In the genomic region with DNA sequence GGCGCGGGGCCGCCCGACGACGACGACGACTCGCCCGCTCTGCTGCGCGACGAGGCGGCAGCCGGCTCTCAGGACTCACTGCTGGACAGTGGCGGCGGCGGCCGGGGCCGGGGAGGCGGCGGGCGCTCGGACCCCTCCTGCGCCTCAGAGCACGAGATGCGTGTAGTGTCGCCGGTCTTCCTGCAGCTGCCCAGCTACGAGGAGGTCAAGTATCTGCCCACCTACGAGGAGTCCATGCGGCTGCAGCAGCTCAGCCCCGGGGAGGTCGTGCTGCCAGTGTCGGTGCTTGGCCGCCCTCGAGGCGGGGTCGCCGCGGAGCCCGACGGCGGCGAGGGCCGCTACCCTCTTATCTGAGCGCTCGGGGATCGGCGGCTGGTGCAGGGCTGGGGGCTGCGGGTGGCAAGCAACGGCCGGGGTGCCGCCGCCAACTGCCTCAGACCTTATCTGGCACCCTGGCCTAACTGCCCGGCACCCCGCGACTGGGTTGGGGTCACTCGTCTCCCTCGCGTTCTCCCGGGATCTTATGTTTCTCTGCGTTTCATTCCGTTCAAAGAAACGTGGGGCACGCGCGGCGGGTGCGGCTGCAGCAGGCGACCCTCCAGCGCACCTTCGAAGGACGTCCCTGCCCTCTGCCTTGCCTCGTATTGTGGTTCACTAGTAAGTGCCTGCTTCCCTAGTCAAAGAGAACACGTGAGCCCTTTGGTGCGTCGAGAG, we compare ENCODE assay signal across 8 cellular contexts. TPM values are rescaled to one million over a fixed set of nuclear protein-coding genes. Genes with fewer than 3 reads are reported as not detected.
DNase-seq lines count a peak whose midpoint lies in the region; ATAC-seq and TF ChIP-seq lines count a peak whose summit lies in the region.

No MANE protein-coding gene starts in this region.

- peak overlapping the region; percentile 28 for H3K27ac ChIP-seq in muscle layer of colon (ENCODE audit: low read depth, low read length)

- H3K4me1 ChIP-seq in muscle layer of colon (ENCODE audit: insufficient read depth, low read length) = peaks cover 13% of the 10 kb centered on the region

- DNase-seq in AG08396 (ENCODE audit: low spot score) (peak; percentile 36), GM13977 (ENCODE audit: low spot score) (peak; percentile 42), ecto neural progenitor cell (ENCODE audit: low spot score) (peak; percentile 72), T1000 (lab: John Stamatoyannopoulos, UW) (no peak), NK-92 (lab: John Stamatoyannopoulos, UW; ENCODE audit: unreplicated experiment) (no peak)

- H3K9ac ChIP-seq in muscle layer of colon (ENCODE audit: low read length) = peak overlapping the region; percentile 68

- H3K9me3 ChIP-seq in muscle layer of colon (ENCODE audit: low read length) = no peaks in the 10 kb centered on the region

- peak; percentile 16 for ATAC-seq in HG02973 (IDR thresholded peaks at IDR 0.05; ENCODE audit: unreplicated experiment)

- H3K27me3 ChIP-seq in muscle layer of colon (ENCODE audit: control insufficient read depth in 1 of 2, insufficient read depth in 2 of 2, low read length in 2 of 2) = peaks cover 0 to 4% of the 10 kb centered on the region in 2 donors

- in situ Hi-C loops in GM13977 (cut with MboI; ENCODE audit: low pct_unique_long_range_greater_than_20kb, low sequenced_read_pairs, unreplicated experiment) = no loop called here

- no peak for TF ChIP-seq CTCF in GM13977 (IDR thresholded peaks at IDR 0.05; ENCODE audit: extremely low read depth, insufficient read depth, missing control alignments)

- H3K36me3 ChIP-seq in muscle layer of colon (ENCODE audit: insufficient read depth, low read length) = no peaks in the 10 kb centered on the region

- peak overlapping the region; percentile 51 to 73 for H3K4me3 ChIP-seq in muscle layer of colon (ENCODE audit: low read depth in 1 of 2, low read length in 2 of 2)

TF ChIP-seq in PFSK-1, 5 proteins besides CTCF, POLR2A, EP300 and RAD21:
- TF ChIP-seq, protein P1, sequence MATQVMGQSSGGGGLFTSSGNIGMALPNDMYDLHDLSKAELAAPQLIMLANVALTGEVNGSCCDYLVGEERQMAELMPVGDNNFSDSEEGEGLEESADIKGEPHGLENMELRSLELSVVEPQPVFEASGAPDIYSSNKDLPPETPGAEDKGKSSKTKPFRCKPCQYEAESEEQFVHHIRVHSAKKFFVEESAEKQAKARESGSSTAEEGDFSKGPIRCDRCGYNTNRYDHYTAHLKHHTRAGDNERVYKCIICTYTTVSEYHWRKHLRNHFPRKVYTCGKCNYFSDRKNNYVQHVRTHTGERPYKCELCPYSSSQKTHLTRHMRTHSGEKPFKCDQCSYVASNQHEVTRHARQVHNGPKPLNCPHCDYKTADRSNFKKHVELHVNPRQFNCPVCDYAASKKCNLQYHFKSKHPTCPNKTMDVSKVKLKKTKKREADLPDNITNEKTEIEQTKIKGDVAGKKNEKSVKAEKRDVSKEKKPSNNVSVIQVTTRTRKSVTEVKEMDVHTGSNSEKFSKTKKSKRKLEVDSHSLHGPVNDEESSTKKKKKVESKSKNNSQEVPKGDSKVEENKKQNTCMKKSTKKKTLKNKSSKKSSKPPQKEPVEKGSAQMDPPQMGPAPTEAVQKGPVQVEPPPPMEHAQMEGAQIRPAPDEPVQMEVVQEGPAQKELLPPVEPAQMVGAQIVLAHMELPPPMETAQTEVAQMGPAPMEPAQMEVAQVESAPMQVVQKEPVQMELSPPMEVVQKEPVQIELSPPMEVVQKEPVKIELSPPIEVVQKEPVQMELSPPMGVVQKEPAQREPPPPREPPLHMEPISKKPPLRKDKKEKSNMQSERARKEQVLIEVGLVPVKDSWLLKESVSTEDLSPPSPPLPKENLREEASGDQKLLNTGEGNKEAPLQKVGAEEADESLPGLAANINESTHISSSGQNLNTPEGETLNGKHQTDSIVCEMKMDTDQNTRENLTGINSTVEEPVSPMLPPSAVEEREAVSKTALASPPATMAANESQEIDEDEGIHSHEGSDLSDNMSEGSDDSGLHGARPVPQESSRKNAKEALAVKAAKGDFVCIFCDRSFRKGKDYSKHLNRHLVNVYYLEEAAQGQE (IDR thresholded peaks at IDR 0.05; ENCODE audit: insufficient read depth in 1 of 2, low read depth in 2 of 2, low read length in 2 of 2) = peak; percentile 33 to 73; a peak in 3 of 4 replicates
- TF ChIP-seq FOXP2 (optimal IDR thresholded peaks at IDR 0.05; ENCODE audit: borderline replicate concordance, extremely low read depth, extremely low read length, insufficient read depth) = no peak
TF ChIP-seq in PFSK-1: peak in this region for 1.

RNA-seq across cellular contexts. Expression of gene C3orf80, which starts 1.0 kb away (rescaled TPM):
- 0.94 TPM for polyA plus RNA-seq in PFSK-1 (2012; ENCODE audit: insufficient read length, low read depth)

Comparison
In these comparisons a context has a peak if more than half of its experiments do, and no peak if none do; other contexts are left out.
1. DNase-seq: peak in AG08396 (single experiment), GM13977 (single experiment) and ecto neural progenitor cell (single experiment); none in T1000 (single experiment) and NK-92 (single experiment).